ENCODE assay signal across 23 cellular contexts in genomic region chr5:67725591-67725990, GRCh38.
A peak's percentile ranks its signal among the peaks of the same experiment; 100 is the strongest.
DNase-seq lines count a peak whose midpoint lies in the region; ATAC-seq and TF ChIP-seq lines count a peak whose summit lies in the region.
"Had no signal": no experiment of that assay in that cellular context is flagged by ENCODE, and none has a peak within 500 bp of the region (broad histone marks: within the 10 kb centered on the region; RNA-seq: fewer than 3 reads in every experiment).

No MANE protein-coding gene starts in this region.

- H3K4me1 Mint-ChIP-seq in stimulated activated effector memory CD8-positive, alpha-beta T cell treated with anti-CD3 and anti-CD28 coated beads, Interleukin-12 subunit alpha, Interleukin-12 subunit beta, amount 100 ng/mL, for 72 hours = no peaks in the 10 kb centered on the region
- H3K4me1 Mint-ChIP-seq: CD4-positive, CD25-positive, alpha-beta regulatory T cell had no signal

- H3K27me3 ChIP-seq in heart left ventricle = no peaks in the 10 kb centered on the region

- H3K36me3 Mint-ChIP-seq in stimulated activated effector memory CD8-positive, alpha-beta T cell treated with anti-CD3 and anti-CD28 coated beads, Interleukin-12 subunit alpha, Interleukin-12 subunit beta, amount 100 ng/mL, for 72 hours = no peaks in the 10 kb centered on the region
- H3K36me3 Mint-ChIP-seq: CD4-positive, CD25-positive, alpha-beta regulatory T cell had no signal

- H3K9me3 ChIP-seq in heart left ventricle = no peaks in the 10 kb centered on the region

- ATAC-seq in GM19467 (IDR thresholded peaks at IDR 0.05; ENCODE audit: unreplicated experiment) (no peak), heart left ventricle (no peak), GM18505 (IDR thresholded peaks at IDR 0.05; ENCODE audit: unreplicated experiment) (no peak)
- no peak for ATAC-seq in stimulated activated effector memory CD8-positive, alpha-beta T cell treated with anti-CD3 and anti-CD28 coated beads, Interleukin-12 subunit alpha, Interleukin-12 subunit beta, amount 100 ng/mL, for 72 hours
- ATAC-seq: GM12878, HCT116, HepG2, SK-N-SH treated with all-trans-retinoic acid at 6 μM for 48 hours had no signal

- H3K4me1 ChIP-seq in heart left ventricle = no peaks in the 10 kb centered on the region

- WGBS in heart left ventricle, 4 donors = 63 to 75% (median 68%) methylated on average over 1 of the region's 1 CpG

- TF ChIP-seq POLR2A in heart left ventricle (IDR thresholded peaks at IDR 0.05) (no peak), GM18505 (IDR thresholded peaks at IDR 0.05; ENCODE audit: borderline replicate concordance, extremely low read depth, insufficient read depth, insufficient read length) (no peak)

- TF ChIP-seq CTCF in choroid plexus epithelial cell (conservative IDR thresholded peaks at IDR 0.05; ENCODE audit: low read depth, low read length) (no peak), fibroblast of the aortic adventitia (IDR thresholded peaks at IDR 0.05; ENCODE audit: insufficient read depth, low read length) (no peak), heart left ventricle (IDR thresholded peaks at IDR 0.05) (no peak)

- H3K27ac Mint-ChIP-seq in stimulated activated effector memory CD8-positive, alpha-beta T cell treated with anti-CD3 and anti-CD28 coated beads, Interleukin-12 subunit alpha, Interleukin-12 subunit beta, amount 100 ng/mL, for 72 hours = no peak overlapping the region

- no peaks in the 10 kb centered on the region for H3K9me3 Mint-ChIP-seq in stimulated activated effector memory CD8-positive, alpha-beta T cell treated with anti-CD3 and anti-CD28 coated beads, Interleukin-12 subunit alpha, Interleukin-12 subunit beta, amount 100 ng/mL, for 72 hours
- H3K9me3 Mint-ChIP-seq: CD4-positive, CD25-positive, alpha-beta regulatory T cell had no signal

- H3K36me3 ChIP-seq in heart left ventricle = no peaks in the 10 kb centered on the region

- H3K4me3 Mint-ChIP-seq in stimulated activated effector memory CD8-positive, alpha-beta T cell treated with anti-CD3 and anti-CD28 coated beads, Interleukin-12 subunit alpha, Interleukin-12 subunit beta, amount 100 ng/mL, for 72 hours = no peak overlapping the region
- H3K4me3 Mint-ChIP-seq: CD4-positive, CD25-positive, alpha-beta regulatory T cell had no signal

- in situ Hi-C loops in G401 (cut with HindIII; ENCODE audit: low sequenced_read_pairs) = no loop called here

- H3K4me3 ChIP-seq in choroid plexus epithelial cell (ENCODE audit: low read depth, low read length) = no peak overlapping the region
- no peak overlapping the region for H3K4me3 ChIP-seq in fibroblast of the aortic adventitia (ENCODE audit: low read depth, low read length)
- H3K4me3 ChIP-seq in heart left ventricle = no peak overlapping the region
- H3K4me3 ChIP-seq: GM12878 had no signal

- DNase-seq in G401 (ENCODE audit: low spot score) (peak; percentile 25), choroid plexus epithelial cell (ENCODE audit: low read depth) (peak; percentile 11), fibroblast of the aortic adventitia (ENCODE audit: low read depth) (peak; percentile 7), pulmonary artery endothelial cell (ENCODE audit: low read depth, low spot score) (peak; percentile 39), heart left ventricle (no peak)
- DNase-seq in stimulated activated effector memory CD8-positive, alpha-beta T cell treated with anti-CD3 and anti-CD28 coated beads, Interleukin-12 subunit alpha, Interleukin-12 subunit beta, amount 100 ng/mL, for 72 hours (ENCODE audit: low spot score in 2 of 2) = no peak
- DNase-seq: CD4-positive, CD25-positive, alpha-beta regulatory T cell; DMS153; GDM1; Karpas-422; MV-4-11; NCI-H1105; NCI-H1436 treated with DMSO at 0.1 percent for 48 hours; NCI-H187 treated with DMSO at 0.1 percent for 48 hours; NCI-H446; NCI-H524 treated with DMSO at 0.1 percent for 48 hours; NCI-H774 had no signal

- intact Hi-C loops in heart left ventricle (cut with DNase I) = loop anchor here in 1 of 10 donors (10.0 kb wide), 1 partner anchor 49 kb away; no protein-coding TSS in a partner anchor

- peak overlapping the region in 1 of 12 donors; percentile 63 for H3K27ac ChIP-seq in heart left ventricle

Comparison
In these comparisons a context has a peak if more than half of its experiments do, and no peak if none do; other contexts are left out.
1. DNase-seq: peak in G401 (single experiment), choroid plexus epithelial cell (single experiment), fibroblast of the aortic adventitia (single experiment) and pulmonary artery endothelial cell (single experiment); none in heart left ventricle (0 of 5) and stimulated activated effector memory CD8-positive, alpha-beta T cell treated with anti-CD3 and anti-CD28 coated beads, Interleukin-12 subunit alpha, Interleukin-12 subunit beta, amount 100 ng/mL, for 72 hours (0 of 2).